ENCODE assay signal across 1 cellular context in genomic region chr3:185537369-185537970, GRCh38.
TF ChIP-seq lines count a peak whose summit lies in the region.

No MANE protein-coding gene starts in this region.

TF ChIP-seq in endothelial cell of umbilical vein, 7 proteins besides CTCF, POLR2A, EP300 and RAD21:
- TF ChIP-seq MYC (IDR thresholded peaks at IDR 0.05; ENCODE audit: low read depth, low read length) = no peak
- TF ChIP-seq FOS (IDR thresholded peaks at IDR 0.05; ENCODE audit: borderline replicate concordance, insufficient read depth, low read length) = peak; percentile 72
- no peak for TF ChIP-seq EZH2 (IDR thresholded peaks at IDR 0.05; ENCODE audit: borderline replicate concordance, low read depth, low read length, severe bottlenecking)
- TF ChIP-seq JUN (IDR thresholded peaks at IDR 0.05; ENCODE audit: borderline replicate concordance, insufficient read depth, insufficient read length, low read depth) = no peak
- no peak for TF ChIP-seq GATA2 (IDR thresholded peaks at IDR 0.05; ENCODE audit: insufficient read depth, insufficient read length, low read depth, low read length)
- no peak for TF ChIP-seq POLR2AphosphoS5 (IDR thresholded peaks at IDR 0.05; ENCODE audit: insufficient read depth, low read depth, low read length)
